In genomic region chr3:42749753-42750231, GRCh38 we compare ENCODE assay signal across 1 cellular context.
A peak's percentile ranks its signal among the peaks of the same experiment; 100 is the strongest.
TF ChIP-seq lines count a peak whose summit lies in the region.

No MANE protein-coding gene starts in this region.

TF ChIP-seq in K562, 482 proteins besides CTCF, POLR2A, EP300 and RAD21 (continues in another document):
- TF ChIP-seq, protein P1, sequence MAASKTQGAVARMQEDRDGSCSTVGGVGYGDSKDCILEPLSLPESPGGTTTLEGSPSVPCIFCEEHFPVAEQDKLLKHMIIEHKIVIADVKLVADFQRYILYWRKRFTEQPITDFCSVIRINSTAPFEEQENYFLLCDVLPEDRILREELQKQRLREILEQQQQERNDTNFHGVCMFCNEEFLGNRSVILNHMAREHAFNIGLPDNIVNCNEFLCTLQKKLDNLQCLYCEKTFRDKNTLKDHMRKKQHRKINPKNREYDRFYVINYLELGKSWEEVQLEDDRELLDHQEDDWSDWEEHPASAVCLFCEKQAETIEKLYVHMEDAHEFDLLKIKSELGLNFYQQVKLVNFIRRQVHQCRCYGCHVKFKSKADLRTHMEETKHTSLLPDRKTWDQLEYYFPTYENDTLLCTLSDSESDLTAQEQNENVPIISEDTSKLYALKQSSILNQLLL (CRISPR knock-in tag; IDR thresholded peaks at IDR 0.05; ENCODE audit: borderline replicate concordance): no peak
- TF ChIP-seq L3MBTL2 (IDR thresholded peaks at IDR 0.05): no peak
- TF ChIP-seq ZNF124 (CRISPR knock-in tag; IDR thresholded peaks at IDR 0.05): no peak
- no peak for TF ChIP-seq ZNF584 (CRISPR knock-in tag; IDR thresholded peaks at IDR 0.05; ENCODE audit: low read depth)
- no peak for TF ChIP-seq ZNF175 (CRISPR knock-in tag; IDR thresholded peaks at IDR 0.05; ENCODE audit: low read depth)
- no peak for TF ChIP-seq CC2D1A (IDR thresholded peaks at IDR 0.05)
- TF ChIP-seq MAFF (IDR thresholded peaks at IDR 0.05; ENCODE audit: low read length): no peak
- peak; percentile 37 for TF ChIP-seq CTCFL (IDR thresholded peaks at IDR 0.05; ENCODE audit: borderline replicate concordance, insufficient read depth, low read depth, low read length, poor library complexity, severe bottlenecking)
- TF ChIP-seq CREB1 (IDR thresholded peaks at IDR 0.05): no peak
- TF ChIP-seq CREB1 (CRISPR knock-in tag; IDR thresholded peaks at IDR 0.05): no peak
- no peak for TF ChIP-seq HMG20B (CRISPR knock-in tag; IDR thresholded peaks at IDR 0.05)
- no peak for TF ChIP-seq NCOA4 (IDR thresholded peaks at IDR 0.05; ENCODE audit: partially characterized antibody)
- TF ChIP-seq ILF3 (IDR thresholded peaks at IDR 0.05; ENCODE audit: borderline replicate concordance): no peak
- TF ChIP-seq XRCC5 (IDR thresholded peaks at IDR 0.05; ENCODE audit: low read depth, low read length): peak; percentile 55; the same call in 1 of the 2 replicates
- TF ChIP-seq CREM (IDR thresholded peaks at IDR 0.05; ENCODE audit: low read depth): no peak
- no peak for TF ChIP-seq NR3C1 (CRISPR knock-in tag; IDR thresholded peaks at IDR 0.05)
- no peak for TF ChIP-seq ZNF212 (CRISPR knock-in tag; IDR thresholded peaks at IDR 0.05)
- no peak for TF ChIP-seq NFYB (IDR thresholded peaks at IDR 0.05; ENCODE audit: extremely low read depth, insufficient read length)
- TF ChIP-seq ZNF445 (CRISPR knock-in tag; IDR thresholded peaks at IDR 0.05; ENCODE audit: low read depth): no peak
- TF ChIP-seq ATF7 (IDR thresholded peaks at IDR 0.05): no peak
- no peak for TF ChIP-seq KLF1 (tag; IDR thresholded peaks at IDR 0.05)
- no peak for TF ChIP-seq BCL6 (CRISPR knock-in tag; IDR thresholded peaks at IDR 0.05)
- TF ChIP-seq E2F3 (CRISPR knock-in tag; IDR thresholded peaks at IDR 0.05): no peak
- TF ChIP-seq HOXB6 (CRISPR knock-in tag; IDR thresholded peaks at IDR 0.05; ENCODE audit: borderline replicate concordance): no peak
- no peak for TF ChIP-seq IRF2 (CRISPR knock-in tag; IDR thresholded peaks at IDR 0.05)
- TF ChIP-seq KDM1A (IDR thresholded peaks at IDR 0.05): no peak
- no peak for TF ChIP-seq CBX3 (IDR thresholded peaks at IDR 0.05; ENCODE audit: borderline replicate concordance in 1 of 2, low read length in 2 of 2)
- TF ChIP-seq TEAD1 (CRISPR knock-in tag; IDR thresholded peaks at IDR 0.05): no peak
- no peak for TF ChIP-seq IRF9 (tag; IDR thresholded peaks at IDR 0.05)
- TF ChIP-seq ZBTB5 (IDR thresholded peaks at IDR 0.05): no peak
- TF ChIP-seq POLR2AphosphoS2 (IDR thresholded peaks at IDR 0.05; ENCODE audit: low read length): no peak
- no peak for TF ChIP-seq PHTF2 (CRISPR knock-in tag; IDR thresholded peaks at IDR 0.05)
- TF ChIP-seq, protein P2, sequence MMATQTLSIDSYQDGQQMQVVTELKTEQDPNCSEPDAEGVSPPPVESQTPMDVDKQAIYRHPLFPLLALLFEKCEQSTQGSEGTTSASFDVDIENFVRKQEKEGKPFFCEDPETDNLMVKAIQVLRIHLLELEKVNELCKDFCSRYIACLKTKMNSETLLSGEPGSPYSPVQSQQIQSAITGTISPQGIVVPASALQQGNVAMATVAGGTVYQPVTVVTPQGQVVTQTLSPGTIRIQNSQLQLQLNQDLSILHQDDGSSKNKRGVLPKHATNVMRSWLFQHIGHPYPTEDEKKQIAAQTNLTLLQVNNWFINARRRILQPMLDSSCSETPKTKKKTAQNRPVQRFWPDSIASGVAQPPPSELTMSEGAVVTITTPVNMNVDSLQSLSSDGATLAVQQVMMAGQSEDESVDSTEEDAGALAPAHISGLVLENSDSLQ (IDR thresholded peaks at IDR 0.05): 0 out of 2 replicates have a peak, but pooled peaks have one; percentile 15
- TF ChIP-seq ZNF436 (CRISPR knock-in tag; IDR thresholded peaks at IDR 0.05): no peak
- no peak for TF ChIP-seq HNRNPH1 (optimal IDR thresholded peaks at IDR 0.05; ENCODE audit: low read depth, low read length)
- TF ChIP-seq YBX1 (IDR thresholded peaks at IDR 0.05): no peak
- TF ChIP-seq SIN3A (IDR thresholded peaks at IDR 0.05; ENCODE audit: borderline replicate concordance in 2 of 2, control insufficient read depth in 1 of 2, low read depth in 2 of 2, low read length in 2 of 2): no peak
- TF ChIP-seq ATF6 (CRISPR knock-in tag; IDR thresholded peaks at IDR 0.05): no peak
- TF ChIP-seq KLF13 (tag; IDR thresholded peaks at IDR 0.05; ENCODE audit: borderline replicate concordance, low read depth): no peak
- peak; percentile 31; the same call in 1 of the 2 replicates for TF ChIP-seq DEAF1 (CRISPR knock-in tag; IDR thresholded peaks at IDR 0.05)
- TF ChIP-seq, protein P3, sequence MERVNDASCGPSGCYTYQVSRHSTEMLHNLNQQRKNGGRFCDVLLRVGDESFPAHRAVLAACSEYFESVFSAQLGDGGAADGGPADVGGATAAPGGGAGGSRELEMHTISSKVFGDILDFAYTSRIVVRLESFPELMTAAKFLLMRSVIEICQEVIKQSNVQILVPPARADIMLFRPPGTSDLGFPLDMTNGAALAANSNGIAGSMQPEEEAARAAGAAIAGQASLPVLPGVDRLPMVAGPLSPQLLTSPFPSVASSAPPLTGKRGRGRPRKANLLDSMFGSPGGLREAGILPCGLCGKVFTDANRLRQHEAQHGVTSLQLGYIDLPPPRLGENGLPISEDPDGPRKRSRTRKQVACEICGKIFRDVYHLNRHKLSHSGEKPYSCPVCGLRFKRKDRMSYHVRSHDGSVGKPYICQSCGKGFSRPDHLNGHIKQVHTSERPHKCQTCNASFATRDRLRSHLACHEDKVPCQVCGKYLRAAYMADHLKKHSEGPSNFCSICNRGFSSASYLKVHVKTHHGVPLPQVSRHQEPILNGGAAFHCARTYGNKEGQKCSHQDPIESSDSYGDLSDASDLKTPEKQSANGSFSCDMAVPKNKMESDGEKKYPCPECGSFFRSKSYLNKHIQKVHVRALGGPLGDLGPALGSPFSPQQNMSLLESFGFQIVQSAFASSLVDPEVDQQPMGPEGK (CRISPR knock-in tag; IDR thresholded peaks at IDR 0.05; ENCODE audit: borderline replicate concordance): no peak
- TF ChIP-seq ZNF3 (CRISPR knock-in tag; IDR thresholded peaks at IDR 0.05): no peak
- no peak for TF ChIP-seq RFX7 (CRISPR knock-in tag; IDR thresholded peaks at IDR 0.05)
- peak; percentile 33; the same call in 1 of the 2 replicates for TF ChIP-seq CTBP1 (IDR thresholded peaks at IDR 0.05; ENCODE audit: borderline replicate concordance)
- peak; percentile 54; the same call in 1 of the 2 replicates for TF ChIP-seq TFAP4 (CRISPR knock-in tag; IDR thresholded peaks at IDR 0.05; ENCODE audit: borderline replicate concordance)
- TF ChIP-seq ZNF217 (CRISPR knock-in tag; IDR thresholded peaks at IDR 0.05): no peak
- TF ChIP-seq TBP (optimal IDR thresholded peaks at IDR 0.05; ENCODE audit: low read depth, low read length): no peak
- peak; percentile 52 for TF ChIP-seq SMC3 (conservative IDR thresholded peaks at IDR 0.05; ENCODE audit: insufficient read depth, low read depth, low read length)
- TF ChIP-seq POLR2B (IDR thresholded peaks at IDR 0.05; ENCODE audit: low read depth, partially characterized antibody): no peak
- 0 out of 2 replicates have a peak, but pooled peaks have one; percentile 45 for TF ChIP-seq LCOR (CRISPR knock-in tag; IDR thresholded peaks at IDR 0.05)
- TF ChIP-seq ZNF778 (CRISPR knock-in tag; IDR thresholded peaks at IDR 0.05): no peak
- no peak for TF ChIP-seq ZFX (CRISPR knock-in tag; IDR thresholded peaks at IDR 0.05)
- no peak for TF ChIP-seq NR2F6 (CRISPR knock-in tag; IDR thresholded peaks at IDR 0.05)
- TF ChIP-seq MYNN (IDR thresholded peaks at IDR 0.05): no peak
- no peak for TF ChIP-seq MYNN (CRISPR knock-in tag; IDR thresholded peaks at IDR 0.05)
- TF ChIP-seq ARID2 (IDR thresholded peaks at IDR 0.05): no peak
- TF ChIP-seq, protein P4, sequence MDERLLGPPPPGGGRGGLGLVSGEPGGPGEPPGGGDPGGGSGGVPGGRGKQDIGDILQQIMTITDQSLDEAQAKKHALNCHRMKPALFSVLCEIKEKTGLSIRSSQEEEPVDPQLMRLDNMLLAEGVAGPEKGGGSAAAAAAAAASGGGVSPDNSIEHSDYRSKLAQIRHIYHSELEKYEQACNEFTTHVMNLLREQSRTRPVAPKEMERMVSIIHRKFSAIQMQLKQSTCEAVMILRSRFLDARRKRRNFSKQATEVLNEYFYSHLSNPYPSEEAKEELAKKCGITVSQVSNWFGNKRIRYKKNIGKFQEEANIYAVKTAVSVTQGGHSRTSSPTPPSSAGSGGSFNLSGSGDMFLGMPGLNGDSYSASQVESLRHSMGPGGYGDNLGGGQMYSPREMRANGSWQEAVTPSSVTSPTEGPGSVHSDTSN (CRISPR knock-in tag; IDR thresholded peaks at IDR 0.05; ENCODE audit: low read depth): no peak
- TF ChIP-seq, protein P4 (tag; conservative IDR thresholded peaks at IDR 0.05; ENCODE audit: low read depth): no peak
- no peak for TF ChIP-seq ZFP36 (IDR thresholded peaks at IDR 0.05; ENCODE audit: low read depth, low read length, partially characterized antibody)
